ENCODE assay signal across 23 cellular contexts in the genomic region with DNA sequence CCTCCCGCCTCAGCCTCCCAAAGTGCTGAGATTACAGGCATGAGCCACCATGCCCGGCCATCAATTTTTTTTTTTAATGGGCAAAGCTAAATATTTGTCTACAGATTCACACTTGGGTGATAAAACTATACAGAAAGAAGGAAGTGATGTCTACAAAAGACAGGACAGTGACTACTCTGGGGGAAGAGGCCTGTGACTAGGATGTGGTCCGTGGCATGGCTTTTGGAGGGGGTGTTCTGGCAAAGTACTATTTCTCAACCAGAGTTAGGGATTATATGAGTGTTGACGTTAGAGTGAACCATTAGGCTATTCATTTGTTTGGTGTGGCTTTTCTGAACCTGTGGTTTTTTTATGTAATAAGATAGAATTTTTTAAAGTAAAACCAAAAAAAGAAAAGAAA. TPM values are rescaled to one million over a fixed set of nuclear protein-coding genes. Genes with fewer than 3 reads are reported as not detected.
DNase-seq lines count a peak whose midpoint lies in the region; ATAC-seq and TF ChIP-seq lines count a peak whose summit lies in the region.
"Had no signal": no experiment of that assay in that cellular context is flagged by ENCODE, and none has a peak within 500 bp of the region (broad histone marks: within the 10 kb centered on the region; RNA-seq: fewer than 3 reads in every experiment).

No MANE protein-coding gene starts in this region.

- H3K27me3 Mint-ChIP-seq in activated CD4-positive, alpha-beta T cell treated with anti-CD3 and anti-CD28 coated beads for 36 hours: no peaks in the 10 kb centered on the region
- peaks cover 2% of the 10 kb centered on the region for H3K27me3 Mint-ChIP-seq in activated CD4-positive, alpha-beta T cell treated with anti-CD3 and anti-CD28 coated beads, Interleukin-2, amount 10 ng/mL, durations not matched to agents 24 days and 14 days
- no peaks in the 10 kb centered on the region for H3K27me3 Mint-ChIP-seq in natural killer cell treated with Interleukin-12 subunit alpha and Interleukin-12 subunit beta and Interleukin-15 and Interleukin-18, amount 100 ng/mL, for 72 hours
- H3K27me3 Mint-ChIP-seq in progenitor cell of endocrine pancreas: no peaks in the 10 kb centered on the region
- H3K27me3 Mint-ChIP-seq: naive B cell had no signal

- peaks cover 3% of the 10 kb centered on the region for H3K9me3 Mint-ChIP-seq in activated CD4-positive, alpha-beta T cell treated with anti-CD3 and anti-CD28 coated beads for 36 hours (ENCODE audit: low read depth)
- peaks cover 3% of the 10 kb centered on the region for H3K9me3 Mint-ChIP-seq in activated CD4-positive, alpha-beta T cell treated with anti-CD3 and anti-CD28 coated beads, Interleukin-2, amount 10 ng/mL, durations not matched to agents 24 days and 14 days
- no peaks in the 10 kb centered on the region for H3K9me3 Mint-ChIP-seq in natural killer cell treated with Interleukin-12 subunit alpha and Interleukin-12 subunit beta and Interleukin-15 and Interleukin-18, amount 100 ng/mL, for 72 hours
- peaks cover 3% of the 10 kb centered on the region for H3K9me3 Mint-ChIP-seq in progenitor cell of endocrine pancreas (ENCODE audit: low read depth)

- no peaks in the 10 kb centered on the region for H3K9me3 ChIP-seq in HEK293 (ENCODE audit: control insufficient read depth, insufficient read depth, low read depth, low read length)
- peaks cover 5% of the 10 kb centered on the region; the same call in 1 of the 2 replicates for H3K9me3 ChIP-seq in OCI-LY7 (ENCODE audit: low read length)
- H3K9me3 ChIP-seq: breast epithelium, colonic mucosa, Peyer's patch had no signal

- no peak overlapping the region for H2AFZ ChIP-seq in OCI-LY7 (ENCODE audit: low read length)
- H2AFZ ChIP-seq: parathyroid adenoma had no signal

- BruUV-seq in OCI-LY7 (replicated peaks; lab: Mats Ljungman, UMichigan): no TSS peak

- H3K4me1 Mint-ChIP-seq in activated CD4-positive, alpha-beta T cell treated with anti-CD3 and anti-CD28 coated beads for 36 hours: no peaks in the 10 kb centered on the region
- H3K4me1 Mint-ChIP-seq in activated CD4-positive, alpha-beta T cell treated with anti-CD3 and anti-CD28 coated beads, Interleukin-2, amount 10 ng/mL, durations not matched to agents 24 days and 14 days: no peaks in the 10 kb centered on the region
- H3K4me1 Mint-ChIP-seq in natural killer cell treated with Interleukin-12 subunit alpha and Interleukin-12 subunit beta and Interleukin-15 and Interleukin-18, amount 100 ng/mL, for 72 hours (ENCODE audit: low read depth in 2 of 2): peaks cover 5 to 10% of the 10 kb centered on the region in 2 donors
- H3K4me1 Mint-ChIP-seq in progenitor cell of endocrine pancreas (ENCODE audit: low read depth): peaks cover 22% of the 10 kb centered on the region

- H3K4me1 ChIP-seq in HEK293 (ENCODE audit: control insufficient read depth, insufficient read depth, low read length) (no peaks in the 10 kb centered on the region), OCI-LY7 (ENCODE audit: insufficient read depth, low read length, poor library complexity, severe bottlenecking) (peaks cover 28% of the 10 kb centered on the region)
- H3K4me1 ChIP-seq: breast epithelium, colonic mucosa had no signal

- H3K4me3 ChIP-seq in HEK293 (ENCODE audit: low read depth, low read length) (no peak overlapping the region), OCI-LY7 (ENCODE audit: low read depth, low read length, poor library complexity, severe bottlenecking) (no peak overlapping the region)
- H3K4me3 ChIP-seq: breast epithelium, colonic mucosa, K562, Peyer's patch had no signal

- POLR2A ChIA-PET in activated CD4-positive, alpha-beta T cell treated with anti-CD3 and anti-CD28 coated beads for 36 hours (lab: Charles Lee): no interaction called here
- POLR2A ChIA-PET in HEK293 (lab: Yijun Ruan, JAX): interaction anchor here (0.7 kb wide), 1 partner anchor 762 kb away, joined by 3 read pairs; no protein-coding TSS in a partner anchor
- POLR2A ChIA-PET in OCI-LY7 (lab: Charles Lee): interaction anchor here (1.4 kb wide), 1 partner anchor 20 kb away, joined by 3 read pairs; no protein-coding TSS in a partner anchor

- no peak overlapping the region for H3K27ac Mint-ChIP-seq in activated CD4-positive, alpha-beta T cell treated with anti-CD3 and anti-CD28 coated beads for 36 hours
- no peak overlapping the region for H3K27ac Mint-ChIP-seq in activated CD4-positive, alpha-beta T cell treated with anti-CD3 and anti-CD28 coated beads, Interleukin-2, amount 10 ng/mL, durations not matched to agents 24 days and 14 days
- H3K27ac Mint-ChIP-seq in natural killer cell treated with Interleukin-12 subunit alpha and Interleukin-12 subunit beta and Interleukin-15 and Interleukin-18, amount 100 ng/mL, for 72 hours: peak overlapping the region in 1 of 2 donors; percentile 12
- no peak overlapping the region for H3K27ac Mint-ChIP-seq in progenitor cell of endocrine pancreas
- H3K27ac Mint-ChIP-seq: activated T-helper 2 cell treated with anti-CD3 and anti-CD28 coated beads, Interferon-gamma antibody, Interleukin-2, Interleukin-4, amounts not matched to agents 10 μg/mL and 5 μg/mL and 100 μg/mL, durations not matched to agents 14 hours and 24 hours and 36 hours; T-helper 2 cell treated with Interferon-gamma antibody and Interleukin-4, amounts not matched to agents 5 μg/mL and 100 μg/mL, for 36 hours had no signal

- DNase-seq in activated CD4-positive, alpha-beta T cell treated with anti-CD3 and anti-CD28 coated beads for 36 hours: peak; percentile 31
- no peak for DNase-seq in activated CD4-positive, alpha-beta T cell treated with anti-CD3 and anti-CD28 coated beads, Interleukin-2, amount 10 ng/mL, durations not matched to agents 24 days and 14 days
- DNase-seq in OCI-LY7 (ENCODE audit: low spot score) (no peak), superior temporal gyrus (ENCODE audit: extremely low spot score) (no peak), progenitor cell of endocrine pancreas (ENCODE audit: low spot score, unreplicated experiment) (no peak), nucleus accumbens (lab: John Stamatoyannopoulos, UW) (no peak)
- no peak for DNase-seq in natural killer cell treated with Interleukin-12 subunit alpha and Interleukin-12 subunit beta and Interleukin-15 and Interleukin-18, amount 100 ng/mL, for 72 hours (ENCODE audit: low spot score)
- DNase-seq: colonic mucosa, GOT3, mesenchymal stem cell, naive B cell, NCI-H1092, NCI-H1930, NCI-H226, NCI-H82, Peyer's patch had no signal

- TF ChIP-seq CTCF in HEK293 (tag by site-specific recombination; IDR thresholded peaks at IDR 0.05) (no peak), OCI-LY7 (conservative IDR thresholded peaks at IDR 0.05; ENCODE audit: low read length) (no peak), progenitor cell of endocrine pancreas (IDR thresholded peaks at IDR 0.05; ENCODE audit: unreplicated experiment) (no peak)

- peaks cover 2% of the 10 kb centered on the region for H3K36me3 Mint-ChIP-seq in activated CD4-positive, alpha-beta T cell treated with anti-CD3 and anti-CD28 coated beads for 36 hours (ENCODE audit: low read depth)
- no peaks in the 10 kb centered on the region for H3K36me3 Mint-ChIP-seq in activated CD4-positive, alpha-beta T cell treated with anti-CD3 and anti-CD28 coated beads, Interleukin-2, amount 10 ng/mL, durations not matched to agents 24 days and 14 days (ENCODE audit: low read depth)
- no peaks in the 10 kb centered on the region for H3K36me3 Mint-ChIP-seq in natural killer cell treated with Interleukin-12 subunit alpha and Interleukin-12 subunit beta and Interleukin-15 and Interleukin-18, amount 100 ng/mL, for 72 hours
- H3K36me3 Mint-ChIP-seq in progenitor cell of endocrine pancreas (ENCODE audit: insufficient read depth): peaks cover 5% of the 10 kb centered on the region

- H3K79me2 ChIP-seq in OCI-LY7 (ENCODE audit: insufficient read depth, low read depth, low read length): peaks cover 45% of the 10 kb centered on the region

- H4K20me1 ChIP-seq in OCI-LY7 (ENCODE audit: insufficient read depth, low read length): no peaks in the 10 kb centered on the region

- ATAC-seq in activated CD4-positive, alpha-beta T cell treated with anti-CD3 and anti-CD28 coated beads for 36 hours: no peak
- peak; percentile 85 to 87 for ATAC-seq in natural killer cell treated with Interleukin-12 subunit alpha and Interleukin-12 subunit beta and Interleukin-15 and Interleukin-18, amount 100 ng/mL, for 72 hours
- ATAC-seq: K562 had no signal

- H3K9me2 ChIP-seq in OCI-LY7 (ENCODE audit: insufficient read depth, low read length): no peaks in the 10 kb centered on the region

- no peaks in the 10 kb centered on the region; a peak in 1 of 3 replicates for H3K36me3 ChIP-seq in HEK293 (ENCODE audit: control insufficient read depth in 2 of 2, insufficient read depth in 1 of 2, low read length in 2 of 2)
- peaks cover 6% of the 10 kb centered on the region for H3K36me3 ChIP-seq in OCI-LY7 (ENCODE audit: insufficient read depth, low read length)
- H3K36me3 ChIP-seq: breast epithelium, colonic mucosa, Peyer's patch had no signal

- CTCF ChIA-PET in activated CD4-positive, alpha-beta T cell treated with anti-CD3 and anti-CD28 coated beads for 36 hours (lab: Charles Lee): interaction anchor here (0.6 kb wide), 1 partner anchor 840 kb away, joined by 3 read pairs; no protein-coding TSS in a partner anchor
- CTCF ChIA-PET in HEK293 (lab: Yijun Ruan, JAX): no interaction called here
- CTCF ChIA-PET in OCI-LY7 (lab: Charles Lee; ENCODE audit: unreplicated experiment): no interaction called here

- peak overlapping the region; percentile 7; the same call in 1 of the 2 replicates for H3K4me2 ChIP-seq in OCI-LY7 (ENCODE audit: low read length)

- intact Hi-C loops in activated CD4-positive, alpha-beta T cell treated with anti-CD3 and anti-CD28 coated beads for 36 hours (cut with DNase I, micrococcal nuclease): no loop called here
- intact Hi-C loops in activated CD4-positive, alpha-beta T cell treated with anti-CD3 and anti-CD28 coated beads, Interleukin-2, amount 10 ng/mL, durations not matched to agents 24 days and 14 days (cut with micrococcal nuclease): no loop called here
- intact Hi-C loops in OCI-LY7 (cut with micrococcal nuclease; ENCODE audit: unreplicated experiment): no loop called here

- H3K4me3 Mint-ChIP-seq in activated CD4-positive, alpha-beta T cell treated with anti-CD3 and anti-CD28 coated beads for 36 hours: no peak overlapping the region
- H3K4me3 Mint-ChIP-seq in activated CD4-positive, alpha-beta T cell treated with anti-CD3 and anti-CD28 coated beads, Interleukin-2, amount 10 ng/mL, durations not matched to agents 24 days and 14 days: no peak overlapping the region
- no peak overlapping the region for H3K4me3 Mint-ChIP-seq in natural killer cell treated with Interleukin-12 subunit alpha and Interleukin-12 subunit beta and Interleukin-15 and Interleukin-18, amount 100 ng/mL, for 72 hours
- no peak overlapping the region for H3K4me3 Mint-ChIP-seq in progenitor cell of endocrine pancreas (ENCODE audit: low read depth)
- H3K4me3 Mint-ChIP-seq: naive B cell; T-helper 2 cell treated with Interferon-gamma antibody and Interleukin-4, amounts not matched to agents 5 μg/mL and 100 μg/mL, for 36 hours had no signal

- H3K27ac ChIP-seq in HEK293 (ENCODE audit: extremely low read depth, low read depth, low read length) (no peak overlapping the region), OCI-LY7 (ENCODE audit: low read depth, low read length, poor library complexity, severe bottlenecking) (no peak overlapping the region)
- H3K27ac ChIP-seq: 22Rv1, colonic mucosa, parathyroid adenoma, Peyer's patch had no signal

RNA-seq across cellular contexts. Expression of gene INSR, which starts 42.7 kb away (rescaled TPM):
- total RNA-seq in activated CD4-positive, alpha-beta T cell treated with anti-CD3 and anti-CD28 coated beads for 36 hours: 1 to 10 TPM; 3.5 to 4.2 TPM
- total RNA-seq in activated CD4-positive, alpha-beta T cell treated with anti-CD3 and anti-CD28 coated beads, Interleukin-2, amount 10 ng/mL, durations not matched to agents 24 days and 14 days: 1.7 and 1.9 TPM in 2 replicates
- 57.7 and 90.3 TPM in 2 replicates for total RNA-seq in OCI-LY7 (2014; rRNA removed; shearing (Covaris generic))
- total RNA-seq in OCI-LY7 (2022) (74.0 and 83.0 TPM in 2 replicates), progenitor cell of endocrine pancreas (67.5 and 69.2 TPM in 2 replicates)
- 1 to 10 TPM; 1.1 to 1.7 TPM for total RNA-seq in natural killer cell treated with Interleukin-12 subunit alpha and Interleukin-12 subunit beta and Interleukin-15 and Interleukin-18, amount 100 ng/mL, for 72 hours

Comparison
In these comparisons a context has a peak if more than half of its experiments do, and no peak if none do; other contexts are left out.
1. RNA of gene INSR, which starts 42.7 kb away (total RNA-seq): 57.7 to 90.3 TPM in OCI-LY7 and 67.5 to 69.2 TPM in progenitor cell of endocrine pancreas; 3.5 to 4.2 TPM in activated CD4-positive, alpha-beta T cell treated with anti-CD3 and anti-CD28 coated beads for 36 hours, 1.7 to 1.9 TPM in activated CD4-positive, alpha-beta T cell treated with anti-CD3 and anti-CD28 coated beads, Interleukin-2, amount 10 ng/mL, durations not matched to agents 24 days and 14 days and 1.1 to 1.7 TPM in natural killer cell treated with Interleukin-12 subunit alpha and Interleukin-12 subunit beta and Interleukin-15 and Interleukin-18, amount 100 ng/mL, for 72 hours; every median in the first group is over 10 times any median in the second.